ENCODE assay signal across 8 cellular contexts in the genomic region with DNA sequence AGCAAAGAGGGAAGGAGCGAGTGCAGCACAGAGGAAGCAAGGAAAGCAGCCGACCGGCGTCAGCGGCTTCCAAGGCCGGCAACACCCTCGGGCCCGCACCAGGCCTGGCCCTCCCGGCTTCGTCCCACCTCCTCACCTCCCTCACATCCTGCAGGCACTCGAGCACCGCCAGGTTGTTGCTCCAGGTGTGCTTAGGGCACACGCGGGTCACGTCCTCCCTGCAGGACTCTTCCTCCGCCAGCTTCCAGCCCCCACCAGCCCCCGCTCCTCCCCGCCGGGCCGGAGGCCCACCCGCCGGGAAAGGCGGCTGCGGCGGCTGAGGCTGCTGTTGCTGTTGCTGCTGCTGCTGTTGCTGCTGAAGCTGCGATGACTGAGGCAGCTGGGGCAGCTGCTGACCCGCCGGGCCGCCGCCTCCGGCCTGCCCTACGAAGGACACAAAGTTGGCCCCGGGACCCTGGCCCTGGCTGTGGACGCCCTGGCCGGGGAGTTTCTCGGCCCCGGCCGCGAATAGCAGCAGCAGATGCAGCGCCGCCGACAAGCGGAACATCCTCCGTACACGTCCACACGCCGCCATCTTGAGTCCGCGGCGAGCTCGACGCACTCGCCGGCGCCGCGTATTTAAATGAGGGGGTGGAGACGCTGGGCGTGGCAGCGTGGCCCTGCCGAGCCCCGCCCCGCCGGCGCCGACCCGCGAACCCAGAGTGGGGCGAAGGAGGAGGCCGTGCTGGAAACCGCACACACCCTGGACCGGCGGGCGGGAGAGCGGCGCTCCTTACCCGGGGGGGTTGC. TPM values are rescaled to one million over a fixed set of nuclear protein-coding genes. Genes with fewer than 3 reads are reported as not detected.
DNase-seq lines count a peak whose midpoint lies in the region; ATAC-seq, FAIRE-seq and TF ChIP-seq lines count a peak whose summit lies in the region.

Gene GLG1, minus strand, starts transcription at position 594 of the 789 bp plus-strand sequence. Its CDS starts 20 bp downstream, at position 574.

- no peaks in the 10 kb centered on the region for H3K27me3 ChIP-seq in AG04450 (ENCODE audit: control insufficient read depth, insufficient read depth, low read length)

- ATAC-seq in GM18873 (IDR thresholded peaks at IDR 0.05; ENCODE audit: low FRiP score, unreplicated experiment) (peak; percentile 85), HG03135 (IDR thresholded peaks at IDR 0.05; ENCODE audit: unreplicated experiment) (peak; percentile 96)

- H3K27ac ChIP-seq in AG04450 (ENCODE audit: low read depth, low read length) (peak within 1 kb of the TSS; percentile 95), kidney (ENCODE audit: low read depth in 2 of 2, low read length in 2 of 2) (peak within 1 kb of the TSS; percentile 87 to 90)

- H3K4me1 ChIP-seq in kidney (ENCODE audit: control insufficient read depth in 1 of 2, insufficient read depth in 1 of 2, low read depth in 1 of 2, low read length in 2 of 2), result peaks cover 0 to 11% of the 10 kb centered on the region in 2 donors

- CTCF ChIA-PET in AG04450 (lab: Charles Lee), result interaction anchor here (1.1 kb wide), 1 partner anchor 16 kb away, joined by 5 read pairs; no protein-coding TSS in a partner anchor

- H3K9ac ChIP-seq in kidney (ENCODE audit: low read length in 2 of 2), result peak within 1 kb of the TSS; percentile 58 to 93

- H3K4me3 ChIP-seq in AG04450 (ENCODE audit: low read depth, low read length) (peak within 1 kb of the TSS; percentile 92), kidney (ENCODE audit: low read length in 2 of 2) (peak within 1 kb of the TSS; percentile 83 to 86)

- H3K9me3 ChIP-seq in AG04450 (ENCODE audit: control insufficient read depth, insufficient read depth, low read length), result no peaks in the 10 kb centered on the region; the same call in 1 of the 2 replicates
- H3K9me3 ChIP-seq in kidney (ENCODE audit: control insufficient read depth in 1 of 2, low read length in 2 of 2), result no peaks in the 10 kb centered on the region

- no peaks in the 10 kb centered on the region for H3K36me3 ChIP-seq in kidney (ENCODE audit: control insufficient read depth in 1 of 2, insufficient read depth in 2 of 2, low read length in 2 of 2)

- no peak for FAIRE-seq in kidney (lab: Jason Lieb, UNC)

- intact Hi-C loops in kidney (cut with DNase I), result no loop called here

- peak; percentile 74 for DNase-seq in AG04450 (ENCODE audit: low read depth, low spot score)
- peak; percentile 81 for DNase-seq in NCI-H345 treated with DMSO at 0.1 percent for 48 hours (lab: John Stamatoyannopoulos, UW; ENCODE audit: unreplicated experiment)
- peak; percentile 93 for DNase-seq in activated CD4-positive, CD25-positive, alpha-beta regulatory T cell treated with anti-CD3 and anti-CD28 coated beads, Interleukin-2, amount 50 U/mL, for 72 hours
- peak; percentile 90 for DNase-seq in cerebellar cortex (ENCODE audit: low spot score)
- DNase-seq in kidney, result peak; percentile 97
- DNase-seq in stimulated activated CD4-positive, alpha-beta T cell treated with anti-CD3 and anti-CD28 coated beads, Interleukin-15, amount 100 ng/mL, for 1 hour (ENCODE audit: low read depth in 1 of 2, low spot score in 1 of 2), result peak; percentile 80 to 88

- TF ChIP-seq CTCF in AG04450 (IDR thresholded peaks at IDR 0.05; ENCODE audit: low read depth, low read length), result no peak
- TF ChIP-seq CTCF in kidney (IDR thresholded peaks at IDR 0.05; ENCODE audit: borderline replicate concordance, extremely low read depth, insufficient read depth), result no peak

- POLR2A ChIA-PET in AG04450 (lab: Yijun Ruan, JAX), result interaction anchor here (0.5 to 2.0 kb wide), 17 partner anchors 10 to 1757 kb away, joined by 3 to 9 read pairs (median 4); no protein-coding TSS in a partner anchor

RNA-seq across cellular contexts. Expression of gene GLG1, which starts in this region (rescaled TPM):
- polyA plus RNA-seq in AG04450 (2011; rRNA removed), result 188 and 191 TPM in 2 replicates
- 199 and 205 TPM in 2 replicates for polyA minus RNA-seq in AG04450 (2011; rRNA and poly(A)+ RNA removed)
- total RNA-seq in kidney, result 167 TPM
- 58.8 TPM for polyA plus RNA-seq in kidney (ENCODE audit: insufficient read depth, low read depth, low replicate concordance)

Comparison
In these comparisons a context has a peak if more than half of its experiments do, and no peak if none do; other contexts are left out.
1. Peak in every context shown above with its lines: DNase-seq, ATAC-seq, H3K4me3 ChIP-seq and H3K27ac ChIP-seq.